8 cellular contexts compared by ENCODE assay signal in the genomic region with DNA sequence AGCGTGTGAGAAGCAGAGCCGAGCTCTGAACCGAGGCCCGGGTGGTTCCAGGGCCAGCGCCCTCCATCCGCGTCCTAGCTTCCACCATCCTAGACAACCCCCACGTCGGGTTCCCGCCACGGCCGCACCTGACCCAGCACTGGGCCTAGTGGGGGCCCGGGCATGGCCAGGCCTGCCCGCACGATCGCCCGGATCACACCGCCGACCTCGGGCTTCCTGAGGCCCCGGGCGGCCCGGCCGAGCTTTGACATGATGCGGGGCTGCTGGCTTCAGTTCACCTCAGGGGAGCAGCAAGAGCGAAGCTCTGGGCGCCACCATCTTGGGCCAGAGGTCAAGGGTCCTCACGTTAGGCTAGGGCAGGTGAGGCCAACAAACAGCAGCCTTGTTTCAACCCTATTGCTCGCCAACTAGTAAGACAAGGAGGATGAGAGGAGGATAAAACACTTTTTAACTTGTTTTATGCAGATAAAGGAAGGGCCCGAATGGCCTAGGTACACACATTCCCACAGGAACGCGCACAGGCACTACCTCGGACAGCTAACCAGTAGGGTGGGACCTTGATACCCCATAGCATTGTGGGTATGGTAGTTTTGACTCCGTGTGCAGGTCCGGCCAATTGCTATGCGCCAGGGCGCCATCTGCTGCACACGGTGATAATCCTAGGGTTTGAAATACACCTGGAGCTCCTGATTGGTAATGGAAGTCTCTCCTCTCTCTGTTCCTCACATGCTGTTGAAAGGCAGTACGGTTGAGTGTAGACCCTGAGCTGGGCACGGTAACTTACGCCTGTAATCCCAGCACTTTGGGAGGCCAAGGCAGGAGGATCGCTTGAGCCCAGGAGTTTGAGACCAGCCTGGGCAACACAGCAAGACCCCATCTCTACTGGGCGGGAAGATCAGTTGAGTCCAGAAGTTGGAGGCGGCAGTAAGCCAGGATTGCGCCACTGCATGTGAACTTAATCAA. TPM values are rescaled to one million over a fixed set of nuclear protein-coding genes. Genes with fewer than 3 reads are reported as not detected.
A peak's percentile ranks its signal among the peaks of the same experiment; 100 is the strongest.
DNase-seq lines count a peak whose midpoint lies in the region; ATAC-seq and TF ChIP-seq lines count a peak whose summit lies in the region.

A gene (minus strand): TSS at position 345 of the 963 bp plus-strand sequence. CDS start 94 bp downstream, at position 251.

- H3K36me3 ChIP-seq in BE2C (peaks cover 18% of the 10 kb centered on the region), colonic mucosa (peaks cover 4% of the 10 kb centered on the region)

- peak; percentile 94 for DNase-seq in BE2C
- DNase-seq in NCI-H524 (lab: John Stamatoyannopoulos, UW): peak; percentile 73 to 92
- peak; percentile 83 to 92 for DNase-seq in activated CD4-positive, alpha-beta T cell treated with anti-CD3 and anti-CD28 coated beads for 4 hours
- peak; percentile 96 for DNase-seq in colonic mucosa
- peak; percentile 87 to 96 for DNase-seq in left colon
- peak; percentile 91 to 92 for DNase-seq in stimulated activated CD4-positive, alpha-beta T cell treated with anti-CD3 and anti-CD28 coated beads, Interleukin-2, amount 100 ng/mL, for 24 hours

- H3K9ac ChIP-seq in colonic mucosa (ENCODE audit: low read depth in 2 of 2, low read length in 2 of 2): peak within 1 kb of the TSS; percentile 76 to 77

- H3K4me1 ChIP-seq in BE2C: no peaks in the 10 kb centered on the region
- H3K4me1 ChIP-seq in colonic mucosa: peaks cover 3% of the 10 kb centered on the region

- H3K4me3 ChIP-seq in BE2C (ENCODE audit: low read depth, low read length): peak within 1 kb of the TSS; percentile 85
- peak within 1 kb of the TSS; percentile 97 for H3K4me3 ChIP-seq in colonic mucosa

- H3K27ac ChIP-seq in colonic mucosa: peak within 1 kb of the TSS; percentile 42

- TF ChIP-seq POLR2A in GM19193 (IDR thresholded peaks at IDR 0.05; ENCODE audit: extremely low read depth, insufficient read depth, insufficient read length): peak; percentile 75

- H3K9me3 ChIP-seq in BE2C: no peaks in the 10 kb centered on the region
- no peaks in the 10 kb centered on the region for H3K9me3 ChIP-seq in colonic mucosa

- ATAC-seq in HG03442 (IDR thresholded peaks at IDR 0.05; ENCODE audit: unreplicated experiment) (peak; percentile 86), left colon (peak; percentile 98)

- H3K27me3 ChIP-seq in BE2C: peaks cover 3% of the 10 kb centered on the region; the same call in 1 of the 2 replicates
- no peaks in the 10 kb centered on the region for H3K27me3 ChIP-seq in colonic mucosa

- intact Hi-C loops in colonic mucosa (cut with DNase I) (no loop called here), left colon (cut with DNase I, micrococcal nuclease) (no loop called here)

- TF ChIP-seq CTCF in BE2C (IDR thresholded peaks at IDR 0.05; ENCODE audit: low read depth, low read length): peak; percentile 75
- peak; percentile 48 for TF ChIP-seq CTCF in colonic mucosa (IDR thresholded peaks at IDR 0.05)

RNA-seq across cellular contexts. Expression of the gene that starts here (rescaled TPM):
- 97.6 TPM for polyA plus RNA-seq in BE2C (2012; ENCODE audit: insufficient read depth, insufficient read length, low read depth)
- total RNA-seq in colonic mucosa (100 to 1,000 TPM in 1 of 2 donors, 10 to 100 TPM in 1; 55.6 to 122 TPM), left colon (10 to 100 TPM; 46.9 to 59.4 TPM)

Comparison
In these comparisons a context has a peak if more than half of its experiments do, and no peak if none do; other contexts are left out.
1. Peak in every context shown above with its lines: DNase-seq, ATAC-seq, H3K4me3 ChIP-seq and H3K27ac ChIP-seq.